ENCODE assay signal across 17 cellular contexts in genomic region chr12:54363047-54363446, GRCh38. TPM values are rescaled to one million over a fixed set of nuclear protein-coding genes. Genes with fewer than 3 reads are reported as not detected.
DNase-seq lines count a peak whose midpoint lies in the region; ATAC-seq lines count a peak whose summit lies in the region.
"Had no signal": no experiment of that assay in that cellular context is flagged by ENCODE, and none has a peak within 500 bp of the region (broad histone marks: within the 10 kb centered on the region; RNA-seq: fewer than 3 reads in every experiment).

No MANE protein-coding gene starts in this region.

- H2AFZ ChIP-seq in neuronal stem cell (ENCODE audit: low read length): no peak overlapping the region

- H3K27ac Mint-ChIP-seq in activated naive CD8-positive, alpha-beta T cell: peak overlapping the region; percentile 64
- no peak overlapping the region for H3K27ac Mint-ChIP-seq in activated naive CD8-positive, alpha-beta T cell treated with anti-CD3 and anti-CD28 coated beads for 36 hours

- H2BK15ac ChIP-seq in neuronal stem cell (ENCODE audit: low read length): no peak overlapping the region

- H3K79me1 ChIP-seq in neuronal stem cell (ENCODE audit: low read depth, low read length): no peaks in the 10 kb centered on the region

- H3K9me3 Mint-ChIP-seq in activated naive CD8-positive, alpha-beta T cell (ENCODE audit: low read depth): no peaks in the 10 kb centered on the region
- no peaks in the 10 kb centered on the region for H3K9me3 Mint-ChIP-seq in activated naive CD8-positive, alpha-beta T cell treated with anti-CD3 and anti-CD28 coated beads for 36 hours
- H3K9me3 Mint-ChIP-seq: CD4-positive, alpha-beta T cell had no signal

- no peak overlapping the region for H3K4me3 Mint-ChIP-seq in activated naive CD8-positive, alpha-beta T cell
- no peak overlapping the region for H3K4me3 Mint-ChIP-seq in activated naive CD8-positive, alpha-beta T cell treated with anti-CD3 and anti-CD28 coated beads for 36 hours
- H3K4me3 Mint-ChIP-seq: CD4-positive, alpha-beta T cell had no signal

- H3K18ac ChIP-seq in neuronal stem cell (ENCODE audit: low read length): no peak overlapping the region

- H3K14ac ChIP-seq in neuronal stem cell (ENCODE audit: low read length): no peak overlapping the region

- no peak overlapping the region for H3K9ac ChIP-seq in neuronal stem cell (ENCODE audit: low read depth, low read length, poor library complexity)

- peak overlapping the region; percentile 10 for H2BK12ac ChIP-seq in neuronal stem cell (ENCODE audit: low read length)

- H2BK5ac ChIP-seq in neuronal stem cell (ENCODE audit: low read length): no peak overlapping the region

- peaks cover 27% of the 10 kb centered on the region for H3K4me1 Mint-ChIP-seq in activated naive CD8-positive, alpha-beta T cell (ENCODE audit: low read depth)
- peaks cover 24% of the 10 kb centered on the region for H3K4me1 Mint-ChIP-seq in activated naive CD8-positive, alpha-beta T cell treated with anti-CD3 and anti-CD28 coated beads for 36 hours

- peaks cover 17 to 24% of the 10 kb centered on the region in 2 donors for H3K4me1 ChIP-seq in neuronal stem cell (ENCODE audit: control insufficient read depth in 2 of 2, insufficient read depth in 1 of 2, low read depth in 1 of 2, low read length in 2 of 2)

- H3K36me3 ChIP-seq in neuronal stem cell (replicated peaks in 1 of 2; ENCODE audit: control insufficient read depth in 2 of 2, insufficient read depth in 2 of 2, low read length in 2 of 2): no peaks in the 10 kb centered on the region

- H3K4ac ChIP-seq in neuronal stem cell (ENCODE audit: low read length): no peak overlapping the region

- no peak overlapping the region for H3K27ac ChIP-seq in neuronal stem cell (replicated peaks; ENCODE audit: low read length)
- H3K27ac ChIP-seq: A549 had no signal

- H2BK120ac ChIP-seq in neuronal stem cell (ENCODE audit: low read depth, low read length): no peak overlapping the region

- H3K36me3 Mint-ChIP-seq in activated naive CD8-positive, alpha-beta T cell: no peaks in the 10 kb centered on the region
- H3K36me3 Mint-ChIP-seq in activated naive CD8-positive, alpha-beta T cell treated with anti-CD3 and anti-CD28 coated beads for 36 hours: no peaks in the 10 kb centered on the region

- no peaks in the 10 kb centered on the region for H3K27me3 Mint-ChIP-seq in activated naive CD8-positive, alpha-beta T cell
- H3K27me3 Mint-ChIP-seq in activated naive CD8-positive, alpha-beta T cell treated with anti-CD3 and anti-CD28 coated beads for 36 hours: no peaks in the 10 kb centered on the region
- H3K27me3 Mint-ChIP-seq: CD4-positive, alpha-beta T cell had no signal

- no peaks in the 10 kb centered on the region for H3K9me3 ChIP-seq in neuronal stem cell (replicated peaks in 1 of 2; ENCODE audit: control insufficient read depth in 2 of 2, insufficient read depth in 1 of 2, low read depth in 1 of 2, low read length in 2 of 2)
- H3K9me3 ChIP-seq: A549 had no signal

- H4K8ac ChIP-seq in neuronal stem cell (ENCODE audit: low read depth, low read length): no peak overlapping the region

- H3K23ac ChIP-seq in neuronal stem cell (ENCODE audit: low read depth, low read length, poor library complexity): no peak overlapping the region

- no peaks in the 10 kb centered on the region for H3K27me3 ChIP-seq in neuronal stem cell (ENCODE audit: control insufficient read depth in 3 of 3, insufficient read depth in 3 of 3, low read depth in 1 of 3, low read length in 3 of 3)

- ATAC-seq in activated CD4-positive, CD25-positive, alpha-beta regulatory T cell treated with anti-CD3 and anti-CD28 coated beads, Interleukin-2, amount 50 U/mL, for 24 hours: no peak
- ATAC-seq: A549, HCT116, Panc1 had no signal

- H2AK5ac ChIP-seq in neuronal stem cell (ENCODE audit: low read depth, low read length): peak overlapping the region; percentile 48

- H3K4me3 ChIP-seq in neuronal stem cell (ENCODE audit: low read length in 2 of 2): no peak overlapping the region
- H3K4me3 ChIP-seq: A549 had no signal

- no peak for DNase-seq in activated naive CD8-positive, alpha-beta T cell treated with anti-CD3 and anti-CD28 coated beads for 36 hours
- DNase-seq in RPMI8226 (peak; percentile 29), neuronal stem cell (ENCODE audit: low spot score) (no peak), SW 1271 (lab: John Stamatoyannopoulos, UW) (no peak)
- DNase-seq: CD4-positive, alpha-beta T cell; DMS79 treated with DMSO at 0.1 percent for 48 hours; IMR-90; NCI-H1417; NCI-H1930; Right ventricle myocardium superior had no signal

- H3K4me2 ChIP-seq in neuronal stem cell (ENCODE audit: insufficient read depth, low read length, poor library complexity, severe bottlenecking): no peak overlapping the region
- H3K4me2 ChIP-seq: A549 had no signal

- WGBS in neuronal stem cell (ENCODE audit: extremely low coverage in 2 of 2, insufficient read length in 2 of 2, insufficient replicate concordance in 1 of 2), 2 donors: no CpG with 5 or more reads among the region's 8 CpGs

- H4K91ac ChIP-seq in neuronal stem cell (ENCODE audit: low read depth, low read length, poor library complexity): no peak overlapping the region

RNA-seq across cellular contexts. Expression of gene GPR84, which starts 1.2 kb away (rescaled TPM):
- 1 to 10 TPM in 1 of 2 experiments, under 1 TPM in 1; 0.62 to 1.2 TPM for total RNA-seq in activated naive CD8-positive, alpha-beta T cell treated with anti-CD3 and anti-CD28 coated beads for 36 hours
- 0.03 TPM for polyA plus RNA-seq in neuronal stem cell (2013, experiment 1 of 2)
- polyA plus RNA-seq in neuronal stem cell (2013, experiment 2 of 2): 0.04 TPM
- total RNA-seq: IMR-90, LHCN-M2, NCI-H460, Right ventricle myocardium superior had no signal
- polyA plus RNA-seq: A549, IMR-90 had no signal

RNA-seq across cellular contexts. Expression of gene ZNF385A, which starts 21.5 kb away (rescaled TPM):
- 1 to 10 TPM; 1.0 to 1.1 TPM for total RNA-seq in activated naive CD8-positive, alpha-beta T cell treated with anti-CD3 and anti-CD28 coated beads for 36 hours
- polyA plus RNA-seq in neuronal stem cell (2013, experiment 1 of 2): 60.0 TPM
- polyA plus RNA-seq in neuronal stem cell (2013, experiment 2 of 2): 56.5 TPM

RNA-seq across cellular contexts. Expression of gene COPZ1, which starts 38.1 kb away (rescaled TPM):
- 100 to 1,000 TPM in 1 of 2 experiments, 10 to 100 TPM in 1; 96.3 to 102 TPM for total RNA-seq in activated naive CD8-positive, alpha-beta T cell treated with anti-CD3 and anti-CD28 coated beads for 36 hours
- 188 TPM for polyA plus RNA-seq in neuronal stem cell (2013, experiment 1 of 2)
- polyA plus RNA-seq in neuronal stem cell (2013, experiment 2 of 2): 183 TPM

RNA-seq across cellular contexts. Expression of gene ITGA5, which starts 56.0 kb away (rescaled TPM):
- 10 to 100 TPM; 18.3 to 20.1 TPM for total RNA-seq in activated naive CD8-positive, alpha-beta T cell treated with anti-CD3 and anti-CD28 coated beads for 36 hours
- 37.3 TPM for polyA plus RNA-seq in neuronal stem cell (2013, experiment 1 of 2)
- 38.6 TPM for polyA plus RNA-seq in neuronal stem cell (2013, experiment 2 of 2)
